ENCODE assay signal across 3 cellular contexts in genomic region chr1:174409801-174410200, GRCh38. TPM values are rescaled to one million over a fixed set of nuclear protein-coding genes. Genes with fewer than 3 reads are reported as not detected.
"Had no signal": no experiment of that assay in that cellular context is flagged by ENCODE, and none has a peak within 500 bp of the region (broad histone marks: within the 10 kb centered on the region; RNA-seq: fewer than 3 reads in every experiment).

No MANE protein-coding gene starts in this region.

RNA-seq across cellular contexts. Expression of gene GPR52, which starts 38.0 kb away (rescaled TPM):
- polyA plus RNA-seq: adipose tissue, aorta, cardiac muscle cell had no signal
